ENCODE assay signal across 31 cellular contexts in the genomic region with DNA sequence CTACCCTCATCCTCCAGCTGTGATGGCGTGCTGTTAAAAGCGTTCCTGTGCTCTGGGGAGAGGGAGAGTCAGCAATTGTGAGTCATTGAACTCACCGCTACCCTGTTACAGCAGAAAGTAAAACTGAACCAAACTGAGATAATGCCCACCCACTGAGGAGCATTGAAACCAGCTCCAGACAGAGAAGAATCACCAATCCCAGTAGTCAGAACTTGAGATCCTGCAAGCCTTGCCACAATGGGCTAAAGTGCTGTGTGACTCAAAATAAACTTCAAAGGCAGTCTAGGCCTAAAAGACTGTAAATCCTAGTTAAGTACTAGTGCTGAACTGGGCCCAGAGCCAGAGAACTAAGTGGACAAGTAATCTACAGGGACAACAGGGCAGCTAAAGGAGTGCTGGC.
DNase-seq lines count a peak whose midpoint lies in the region; ATAC-seq and TF ChIP-seq lines count a peak whose summit lies in the region.
"Had no signal": no experiment of that assay in that cellular context is flagged by ENCODE, and none has a peak within 500 bp of the region (broad histone marks: within the 10 kb centered on the region; RNA-seq: fewer than 3 reads in every experiment).

No MANE protein-coding gene starts in this region.

- H3K4me3 Mint-ChIP-seq in CD4-positive, alpha-beta memory T cell = no peak overlapping the region
- H3K4me3 Mint-ChIP-seq: activated B cell treated with CpG ODN at 0.5 μM for 24 hours; activated naive CD8-positive, alpha-beta T cell treated with anti-CD3 and anti-CD28 coated beads, Interleukin-2, amount 10 ng/mL, durations not matched to agents 7 days and 5 days; activated T-cell treated with anti-CD3 and anti-CD28 coated beads, Interleukin-2, amount 50 U/mL, for 24 hours; CD4-positive, alpha-beta T cell; IgD-negative memory B cell; natural killer cell treated with Interleukin-12 subunit alpha and Interleukin-12 subunit beta and Interleukin-15 and Interleukin-18, amount 100 ng/mL, for 72 hours; type B pancreatic cell had no signal

- H3K36me3 ChIP-seq in A673 (ENCODE audit: insufficient read depth, low read length, poor library complexity, severe bottlenecking) (no peaks in the 10 kb centered on the region), HUES48 (ENCODE audit: control insufficient read depth, insufficient read depth, low read length) (no peaks in the 10 kb centered on the region)
- no peaks in the 10 kb centered on the region for H3K36me3 ChIP-seq in CD4-positive, alpha-beta memory T cell (ENCODE audit: insufficient read depth, low read length)
- H3K36me3 ChIP-seq: esophagus muscularis mucosa, pancreas had no signal

- no peak overlapping the region for H3K4me3 ChIP-seq in A673 (ENCODE audit: low read depth, low read length, poor library complexity, severe bottlenecking)
- H3K4me3 ChIP-seq in HUES48 (ENCODE audit: low read depth, low read length) = no peak overlapping the region
- no peak overlapping the region for H3K4me3 ChIP-seq in astrocyte of the cerebellum (ENCODE audit: low read depth, low read length)
- H3K4me3 ChIP-seq in CD4-positive, alpha-beta memory T cell (ENCODE audit: low read length in 2 of 2) = no peak overlapping the region
- H3K4me3 ChIP-seq: esophagus muscularis mucosa, lung, pancreas had no signal

- peaks cover 0 to 5% (median under 1%) of the 10 kb centered on the region in 8 donors for H3K9me3 Mint-ChIP-seq in CD4-positive, alpha-beta memory T cell
- H3K9me3 Mint-ChIP-seq: activated B cell treated with CpG ODN at 0.5 μM for 24 hours; activated naive CD8-positive, alpha-beta T cell treated with anti-CD3 and anti-CD28 coated beads, Interleukin-2, amount 10 ng/mL, durations not matched to agents 7 days and 5 days; CD4-positive, alpha-beta T cell; type B pancreatic cell had no signal

- H3K27ac ChIP-seq in A673 (ENCODE audit: low read depth, low read length, poor library complexity, severe bottlenecking) (no peak overlapping the region), HUES48 (ENCODE audit: low read depth, low read length) (peak overlapping the region; percentile 68)
- H3K27ac ChIP-seq in CD4-positive, alpha-beta memory T cell (ENCODE audit: low read depth, low read length) = no peak overlapping the region
- H3K27ac ChIP-seq: esophagus muscularis mucosa, pancreas had no signal

- no peaks in the 10 kb centered on the region for H3K27me3 Mint-ChIP-seq in CD4-positive, alpha-beta memory T cell
- H3K27me3 Mint-ChIP-seq: activated B cell treated with CpG ODN at 0.5 μM for 24 hours; activated naive CD8-positive, alpha-beta T cell treated with anti-CD3 and anti-CD28 coated beads, Interleukin-2, amount 10 ng/mL, durations not matched to agents 7 days and 5 days; CD4-positive, alpha-beta T cell; IgD-negative memory B cell; natural killer cell treated with Interleukin-12 subunit alpha and Interleukin-12 subunit beta and Interleukin-15 and Interleukin-18, amount 100 ng/mL, for 72 hours; type B pancreatic cell had no signal

- H3K36me3 Mint-ChIP-seq in CD4-positive, alpha-beta memory T cell = no peaks in the 10 kb centered on the region
- H3K36me3 Mint-ChIP-seq: activated naive CD8-positive, alpha-beta T cell treated with anti-CD3 and anti-CD28 coated beads, Interleukin-2, amount 10 ng/mL, durations not matched to agents 7 days and 5 days; IgD-negative memory B cell; type B pancreatic cell had no signal

- H3K27me3 ChIP-seq in A673 (replicated peaks; ENCODE audit: insufficient read depth, low read depth, low read length, poor library complexity) = no peaks in the 10 kb centered on the region
- no peaks in the 10 kb centered on the region for H3K27me3 ChIP-seq in HUES48 (ENCODE audit: control insufficient read depth, insufficient read depth, low read length)
- H3K27me3 ChIP-seq in CD4-positive, alpha-beta memory T cell (ENCODE audit: insufficient read depth, low read length) = no peaks in the 10 kb centered on the region
- H3K27me3 ChIP-seq: esophagus muscularis mucosa, pancreas had no signal

- no peak overlapping the region for H3K27ac Mint-ChIP-seq in CD4-positive, alpha-beta memory T cell
- H3K27ac Mint-ChIP-seq: activated B cell treated with CpG ODN at 0.5 μM for 24 hours; activated naive CD8-positive, alpha-beta T cell treated with anti-CD3 and anti-CD28 coated beads, Interleukin-2, amount 10 ng/mL, durations not matched to agents 7 days and 5 days; activated T-cell treated with anti-CD3 and anti-CD28 coated beads, Interleukin-2, amount 50 U/mL, for 24 hours; CD4-positive, alpha-beta T cell; IgD-negative memory B cell; natural killer cell treated with Interleukin-12 subunit alpha and Interleukin-12 subunit beta and Interleukin-15 and Interleukin-18, amount 100 ng/mL, for 72 hours; type B pancreatic cell had no signal

- intact Hi-C loops in A673 (cut with micrococcal nuclease; ENCODE audit: unreplicated experiment) = no loop called here
- intact Hi-C loops in CD4-positive, alpha-beta memory T cell (cut with micrococcal nuclease) = no loop called here

- in situ Hi-C loops in astrocyte of the cerebellum (cut with HindIII; ENCODE audit: low sequenced_read_pairs) = no loop called here

- TF ChIP-seq CTCF in A673 (conservative IDR thresholded peaks at IDR 0.05; ENCODE audit: low read depth, low read length) (no peak), astrocyte of the cerebellum (IDR thresholded peaks at IDR 0.05; ENCODE audit: low read depth, low read length, missing control alignments) (no peak)

- H3K9me3 ChIP-seq in A673 (ENCODE audit: low read depth, low read length, poor library complexity, severe bottlenecking) = no peaks in the 10 kb centered on the region
- no peaks in the 10 kb centered on the region for H3K9me3 ChIP-seq in HUES48 (ENCODE audit: control insufficient read depth, insufficient read depth, low read length)
- no peaks in the 10 kb centered on the region for H3K9me3 ChIP-seq in CD4-positive, alpha-beta memory T cell (ENCODE audit: control insufficient read depth in 1 of 2, low read length in 2 of 2)
- H3K9me3 ChIP-seq: pancreas had no signal

- BruUV-seq in A673 (replicated peaks; lab: Mats Ljungman, UMichigan) = no TSS peak

- CTCF ChIA-PET in A673 (lab: Charles Lee) = no interaction called here
- CTCF ChIA-PET in CD4-positive, alpha-beta memory T cell (lab: Charles Lee; ENCODE audit: partially characterized antibody) = no interaction called here

- ATAC-seq in HG03139 (IDR thresholded peaks at IDR 0.05; ENCODE audit: unreplicated experiment) = no peak
- no peak for ATAC-seq in HG02981 (IDR thresholded peaks at IDR 0.05; ENCODE audit: unreplicated experiment)
- ATAC-seq: natural killer cell treated with Interleukin-12 subunit alpha and Interleukin-12 subunit beta and Interleukin-15 and Interleukin-18, amount 100 ng/mL, for 72 hours; pancreas had no signal

- H3K4me1 Mint-ChIP-seq in CD4-positive, alpha-beta memory T cell = no peaks in the 10 kb centered on the region
- H3K4me1 Mint-ChIP-seq: activated B cell treated with CpG ODN at 0.5 μM for 24 hours; activated naive CD8-positive, alpha-beta T cell treated with anti-CD3 and anti-CD28 coated beads, Interleukin-2, amount 10 ng/mL, durations not matched to agents 7 days and 5 days; IgD-negative memory B cell had no signal

- DNase-seq in A673 (ENCODE audit: low spot score) (peak; percentile 1), astrocyte of the cerebellum (ENCODE audit: low read depth) (peak; percentile 6), islet precursor cell (peak; percentile 80), NCI-H2029 treated with DMSO at 0.1 percent for 48 hours (lab: John Stamatoyannopoulos, UW) (no peak)
- DNase-seq in CD4-positive, alpha-beta memory T cell = no peak
- DNase-seq: activated B cell treated with CpG ODN at 0.5 μM for 24 hours; activated CD4-positive, alpha-beta T cell treated with anti-CD3 and anti-CD28 coated beads, Interleukin-2, amount 50 U/mL, for 1 hour; activated gamma-delta T cell treated with Interleukin-2 at 50 U/mL for 16 hours; activated naive CD8-positive, alpha-beta T cell treated with anti-CD3 and anti-CD28 coated beads, Interleukin-2, amount 10 ng/mL, durations not matched to agents 7 days and 5 days; activated T-cell treated with anti-CD3 and anti-CD28 coated beads, Interleukin-2, amount 50 U/mL, for 24 hours; aorta; caudate nucleus; CD4-positive, alpha-beta T cell; cortex of kidney; effector memory CD4-positive, alpha-beta T cell; foreskin fibroblast; head of caudate nucleus; NCI-H1436 treated with DMSO at 0.1 percent for 48 hours; NCI-H2107; NCI-H446; pancreas; retina; stimulated activated naive CD4-positive, alpha-beta T cell had no signal

- H3K4me1 ChIP-seq in A673 (ENCODE audit: insufficient read depth, low read length, poor library complexity, severe bottlenecking) (no peaks in the 10 kb centered on the region), HUES48 (ENCODE audit: control insufficient read depth, insufficient read depth, low read length) (peaks cover 9% of the 10 kb centered on the region; the same call in 1 of the 2 replicates)
- no peaks in the 10 kb centered on the region for H3K4me1 ChIP-seq in CD4-positive, alpha-beta memory T cell (ENCODE audit: insufficient read depth, low read length)
- H3K4me1 ChIP-seq: esophagus muscularis mucosa, pancreas had no signal

- no peak overlapping the region for H3K9ac ChIP-seq in HUES48 (ENCODE audit: low read depth, low read length)

- POLR2A ChIA-PET in A673 (lab: Charles Lee; ENCODE audit: low non-redundant PET) = no interaction called here
- POLR2A ChIA-PET in CD4-positive, alpha-beta memory T cell (lab: Charles Lee; ENCODE audit: partially characterized antibody) = no interaction called here

Comparison
In these comparisons a context has a peak if more than half of its experiments do, and no peak if none do; other contexts are left out.
1. DNase-seq: peak in A673 (single experiment), astrocyte of the cerebellum (single experiment) and islet precursor cell (single experiment); none in CD4-positive, alpha-beta memory T cell (0 of 5) and NCI-H2029 treated with DMSO at 0.1 percent for 48 hours (single experiment).